8 cellular contexts compared by ENCODE assay signal in the genomic region with DNA sequence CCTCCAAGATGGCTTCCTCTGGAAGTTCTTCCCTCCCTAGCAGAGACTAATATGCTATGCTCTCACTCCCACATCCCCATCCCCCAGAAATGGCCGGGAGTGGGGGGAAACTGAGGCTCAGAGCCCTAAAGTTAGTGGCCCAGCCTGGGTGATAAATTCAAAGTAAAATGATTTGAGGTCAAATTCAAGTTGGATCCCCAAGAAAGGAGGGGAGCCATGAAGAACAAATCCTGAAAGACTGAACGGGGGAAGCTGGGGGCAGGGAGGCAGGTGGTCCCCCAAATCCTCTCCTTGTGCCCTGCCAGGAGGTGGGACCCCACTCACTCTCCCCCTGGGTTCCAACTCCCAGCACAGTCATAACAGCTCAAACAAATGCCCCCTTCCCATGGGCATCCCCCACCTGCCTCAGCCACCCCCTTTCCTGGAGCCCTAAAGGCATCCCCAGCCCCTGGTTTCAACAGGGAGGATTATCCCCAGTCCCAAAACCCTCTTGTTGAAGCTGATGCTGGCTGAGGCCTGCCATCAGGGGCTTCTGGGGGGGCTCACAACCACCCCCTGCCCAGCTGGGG. TPM values are rescaled to one million over a fixed set of nuclear protein-coding genes. Genes with fewer than 3 reads are reported as not detected.
DNase-seq lines count a peak whose midpoint lies in the region; ATAC-seq and TF ChIP-seq lines count a peak whose summit lies in the region.

No MANE protein-coding gene starts in this region.

- H3K27ac ChIP-seq in SJSA1 (no peak overlapping the region), rectal smooth muscle tissue (ENCODE audit: low read depth, low read length) (peak overlapping the region; percentile 87)

- DNase-seq in SJSA1 (ENCODE audit: low read depth in 1 of 2, low spot score in 2 of 2), result no peak
- no peak for DNase-seq in fibroblast of pulmonary artery (ENCODE audit: low read depth)
- no peak for DNase-seq in LoVo (ENCODE audit: low spot score)
- no peak for DNase-seq in NCI-H2171 (lab: John Stamatoyannopoulos, UW)
- DNase-seq in DMS79 treated with DMSO at 0.1 percent for 48 hours (lab: John Stamatoyannopoulos, UW), result no peak

- no peak for TF ChIP-seq CTCF in fibroblast of pulmonary artery (IDR thresholded peaks at IDR 0.05; ENCODE audit: low read length, missing control alignments)

- no peaks in the 10 kb centered on the region for H3K9me3 ChIP-seq in ES-I3 (ENCODE audit: control insufficient read depth, insufficient read depth, low read length)
- H3K9me3 ChIP-seq in SJSA1 (replicated peaks), result no peaks in the 10 kb centered on the region

- peak overlapping the region; percentile 80 for H3K4me3 ChIP-seq in SJSA1
- peak overlapping the region; percentile 68 for H3K4me3 ChIP-seq in fibroblast of pulmonary artery (replicated peaks; ENCODE audit: low read depth, low read length)
- peak overlapping the region; percentile 69 for H3K4me3 ChIP-seq in rectal smooth muscle tissue (ENCODE audit: low read length)

- TF ChIP-seq POLR2A in GM18505 (IDR thresholded peaks at IDR 0.05; ENCODE audit: borderline replicate concordance, extremely low read depth, insufficient read depth, insufficient read length), result no peak

- H3K4me1 ChIP-seq in ES-I3 (ENCODE audit: insufficient read depth, low read length), result peaks cover 12% of the 10 kb centered on the region
- peaks cover 16% of the 10 kb centered on the region for H3K4me1 ChIP-seq in SJSA1 (replicated peaks)
- peaks cover 21% of the 10 kb centered on the region for H3K4me1 ChIP-seq in rectal smooth muscle tissue (ENCODE audit: control insufficient read depth, insufficient read depth, low read length)

- ATAC-seq in GM18505 (IDR thresholded peaks at IDR 0.05; ENCODE audit: unreplicated experiment), result no peak

- H3K9ac ChIP-seq in ES-I3 (ENCODE audit: low read depth, low read length), result peak overlapping the region; percentile 79
- no peak overlapping the region for H3K9ac ChIP-seq in rectal smooth muscle tissue (ENCODE audit: low read length)

- peaks cover 9% of the 10 kb centered on the region; the same call in 1 of the 2 replicates for H3K36me3 ChIP-seq in ES-I3 (ENCODE audit: insufficient read depth, low read length)
- peaks cover 32% of the 10 kb centered on the region for H3K36me3 ChIP-seq in SJSA1
- H3K36me3 ChIP-seq in rectal smooth muscle tissue (ENCODE audit: control insufficient read depth, insufficient read depth, low read length), result no peaks in the 10 kb centered on the region

- H3K27me3 ChIP-seq in SJSA1 (replicated peaks), result no peaks in the 10 kb centered on the region; the same call in 1 of the 2 replicates
- no peaks in the 10 kb centered on the region for H3K27me3 ChIP-seq in rectal smooth muscle tissue (ENCODE audit: control insufficient read depth, insufficient read depth, low read length)

RNA-seq across cellular contexts. Expression of gene CBX6, which starts 1.1 kb away (rescaled TPM):
- total RNA-seq in SJSA1 (2014; rRNA removed; shearing (Covaris generic)), result 22.6 and 28.5 TPM in 2 replicates

RNA-seq across cellular contexts. Expression of gene NPTXR, which starts 27.0 kb away (rescaled TPM):
- total RNA-seq in SJSA1 (2014; rRNA removed; shearing (Covaris generic)), result 2.1 and 2.2 TPM in 2 replicates
